In genomic region chr14:71338153-71338552, GRCh38 we compare ENCODE assay signal across 19 cellular contexts.
"Had no signal": no experiment of that assay in that cellular context is flagged by ENCODE, and none has a peak within 500 bp of the region (broad histone marks: within the 10 kb centered on the region; RNA-seq: fewer than 3 reads in every experiment).

No MANE protein-coding gene starts in this region.

- DNase-seq: activated CD4-positive, alpha-beta T cell treated with anti-CD3 and anti-CD28 coated beads for 48 hours; activated CD4-positive, alpha-beta T cell treated with anti-CD3 and anti-CD28 coated beads, Interleukin-2, amount 50 U/mL, for 48 hours; activated CD8-positive, alpha-beta memory T cell treated with anti-CD3 and anti-CD28 coated beads for 24 hours; activated effector memory CD4-positive, alpha-beta T cell treated with Interleukin-2 at 50 U/mL for 16 hours; activated naive CD4-positive, alpha-beta T cell treated with Interleukin-2 at 50 U/mL for 16 hours; brain microvascular endothelial cell; dorsolateral prefrontal cortex; effector memory CD4-positive, alpha-beta T cell; mesendoderm; stimulated activated CD4-positive, alpha-beta T cell treated with anti-CD3 and anti-CD28 coated beads, Interleukin-12 subunit alpha, Interleukin-12 subunit beta, amount 100 ng/mL, for 4 hours; stimulated activated CD4-positive, alpha-beta T cell treated with anti-CD3 and anti-CD28 coated beads, Interleukin-4, amount 100 ng/mL, for 1 hour; stimulated activated naive CD8-positive, alpha-beta T cell treated with anti-CD3 and anti-CD28 coated beads, Interleukin-15, Interleukin-2, amounts not matched to agents 100 U/mL and 50 U/mL, for 24 hours; T1000; testis; transverse colon; WERI-Rb-1 had no signal

- H3K9me3 ChIP-seq: ascending aorta, testis, transverse colon had no signal

- H3K27me3 ChIP-seq: ascending aorta, brain microvascular endothelial cell, dorsolateral prefrontal cortex, testis, transverse colon had no signal

- H3K36me3 ChIP-seq: ascending aorta, brain microvascular endothelial cell, transverse colon, WERI-Rb-1 had no signal

- H3K27ac ChIP-seq: ascending aorta, brain microvascular endothelial cell, coronary artery, dorsolateral prefrontal cortex, skin epidermis, testis, WERI-Rb-1 had no signal

- H3K4me3 ChIP-seq: ascending aorta, coronary artery, dorsolateral prefrontal cortex, skin epidermis, testis, transverse colon had no signal
